In genomic region chr20:4071177-4071723, GRCh38 we compare ENCODE assay signal across 18 cellular contexts. TPM values are rescaled to one million over a fixed set of nuclear protein-coding genes. Genes with fewer than 3 reads are reported as not detected.
DNase-seq lines count a peak whose midpoint lies in the region; ATAC-seq, FAIRE-seq and TF ChIP-seq lines count a peak whose summit lies in the region.
"Had no signal": no experiment of that assay in that cellular context is flagged by ENCODE, and none has a peak within 500 bp of the region (broad histone marks: within the 10 kb centered on the region; RNA-seq: fewer than 3 reads in every experiment).

No MANE protein-coding gene starts in this region.

- H3K9me3 ChIP-seq in adipocyte (ENCODE audit: control insufficient read depth, low read length) = no peaks in the 10 kb centered on the region
- H3K9me3 ChIP-seq in left ventricle myocardium inferior (replicated peaks) = peaks cover 3% of the 10 kb centered on the region
- H3K9me3 ChIP-seq: Caco-2, left lung had no signal

- no peak for FAIRE-seq in GM12892 (lab: Jason Lieb, UNC)
- FAIRE-seq: H54 had no signal

- H3K27ac ChIP-seq in left ventricle myocardium inferior (replicated peaks) = peak overlapping the region; percentile 38
- peak overlapping the region; percentile 86 for H3K27ac ChIP-seq in temporal lobe (ENCODE audit: low read depth, low read length)
- H3K27ac ChIP-seq: left lung, PC-9 had no signal

- no peak overlapping the region for H3K4me3 ChIP-seq in adipocyte (ENCODE audit: low read length)
- H3K4me3 ChIP-seq in left ventricle myocardium inferior = no peak overlapping the region
- H3K4me3 ChIP-seq: left lung, PC-9 had no signal

- ATAC-seq in GM21723 (IDR thresholded peaks at IDR 0.05; ENCODE audit: unreplicated experiment) = no peak
- ATAC-seq: activated CD8-positive, alpha-beta T cell treated with anti-CD3 and anti-CD28 coated beads, Interleukin-2, amount 10 ng/mL, durations not matched to agents 7 days and 5 days had no signal

- intact Hi-C loops in left ventricle myocardium inferior (cut with micrococcal nuclease) = no loop called here

- H3K4me1 ChIP-seq in adipocyte (ENCODE audit: control insufficient read depth, insufficient read depth, low read length) (peaks cover 76% of the 10 kb centered on the region), left ventricle myocardium inferior (peaks cover 26% of the 10 kb centered on the region)
- H3K4me1 ChIP-seq: Caco-2 had no signal

- DNase-seq in NOMO-1 treated with DMSO at 0.1 percent for 48 hours (lab: John Stamatoyannopoulos, UW; ENCODE audit: unreplicated experiment) (peak; percentile 40), NOMO-1 (lab: John Stamatoyannopoulos, UW; ENCODE audit: unreplicated experiment in 2 of 2) (no peak), adipocyte (ENCODE audit: low read depth) (peak; percentile 71), left ventricle myocardium inferior (no peak), GM12892 (ENCODE audit: insufficient read length) (no peak), NCI-H2081 treated with DMSO at 0.1 percent for 48 hours (lab: John Stamatoyannopoulos, UW) (no peak)
- DNase-seq: activated CD8-positive, alpha-beta T cell treated with anti-CD3 and anti-CD28 coated beads, Interleukin-2, amount 10 ng/mL, durations not matched to agents 7 days and 5 days; activated T-cell treated with anti-CD3 and anti-CD28 coated beads, Interleukin-2, amount 50 U/mL, for 48 hours; left lung; NCI-H774; occipital lobe; stimulated activated naive B cell treated with anti-CD40 and anti-IgM and Interleukin-4, amounts not matched to agents 10 μg/mL and 1 μg/mL and 100 μg/mL, for 72 hours; trophoblast cell had no signal

- peak overlapping the region; percentile 52 for H3K9ac ChIP-seq in adipocyte (ENCODE audit: low read length)

- TF ChIP-seq POLR2A in GM12892 (IDR thresholded peaks at IDR 0.05; ENCODE audit: low read depth, low read length) = no peak

- TF ChIP-seq CTCF in left ventricle myocardium inferior (IDR thresholded peaks at IDR 0.05; ENCODE audit: borderline replicate concordance) = no peak

- H3K27me3 ChIP-seq in adipocyte (replicated peaks; ENCODE audit: control insufficient read depth, insufficient read depth, low read length) = no peaks in the 10 kb centered on the region
- no peaks in the 10 kb centered on the region for H3K27me3 ChIP-seq in left ventricle myocardium inferior (ENCODE audit: low read depth)
- H3K27me3 ChIP-seq: left lung had no signal

- H3K36me3 ChIP-seq in adipocyte (ENCODE audit: control insufficient read depth, insufficient read depth, low read length, severe bottlenecking) = no peaks in the 10 kb centered on the region
- H3K36me3 ChIP-seq in left ventricle myocardium inferior = no peaks in the 10 kb centered on the region
- H3K36me3 ChIP-seq: left lung had no signal

RNA-seq across cellular contexts. Expression of gene RNF24, which starts 55.9 kb away (rescaled TPM):
- 5.1 TPM for total RNA-seq in left ventricle myocardium inferior
- 22.9 TPM for total RNA-seq in temporal lobe
- polyA plus RNA-seq in GM12892 (2012; ENCODE audit: missing spikeins) = 5.8 TPM

Comparison
In these comparisons a context has a peak if more than half of its experiments do, and no peak if none do; other contexts are left out.
1. DNase-seq: peak in NOMO-1 treated with DMSO at 0.1 percent for 48 hours (single experiment) and adipocyte (single experiment); none in NOMO-1 (0 of 2), left ventricle myocardium inferior (single experiment), GM12892 (single experiment) and NCI-H2081 treated with DMSO at 0.1 percent for 48 hours (single experiment).